7 cellular contexts compared by ENCODE assay signal in the genomic region with DNA sequence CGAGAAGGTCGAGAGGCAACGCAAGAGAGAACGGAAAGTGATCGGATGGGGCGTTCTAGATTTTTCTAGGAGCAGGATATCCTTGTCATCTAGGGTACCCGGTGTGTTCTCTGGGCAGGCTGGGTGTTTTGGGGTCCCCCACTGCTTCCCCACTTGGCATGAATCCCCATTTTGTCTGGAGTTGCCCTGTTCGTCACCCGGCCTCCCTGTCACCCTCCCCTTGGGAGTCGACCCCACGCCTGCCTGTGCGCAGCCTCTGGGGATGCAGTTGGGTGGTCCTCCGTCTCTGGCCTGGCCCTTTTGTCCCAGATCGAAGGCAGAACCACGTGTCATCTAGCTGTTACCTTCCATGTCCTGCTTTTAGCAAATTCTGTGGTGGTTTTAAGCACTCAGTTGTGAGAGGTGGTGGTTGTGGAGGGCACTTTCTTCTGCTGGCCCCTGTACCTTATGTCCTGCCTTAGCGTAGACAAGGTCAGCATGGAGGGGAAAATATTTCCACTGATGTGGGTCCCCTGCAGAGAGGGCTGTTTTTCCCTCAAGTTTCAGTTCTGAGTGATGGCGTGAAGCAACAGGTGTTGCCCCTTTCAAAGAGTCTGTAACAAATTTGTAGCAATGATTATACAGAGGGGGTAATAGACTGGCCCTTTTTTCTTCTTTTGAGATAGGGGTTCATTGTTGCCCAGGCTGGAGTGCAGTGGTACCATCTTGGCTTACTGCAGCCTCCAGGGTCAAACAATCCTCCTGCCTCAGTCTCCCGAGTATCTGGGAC.
"Had no signal": no experiment of that assay in that cellular context is flagged by ENCODE, and none has a peak within 500 bp of the region (broad histone marks: within the 10 kb centered on the region; RNA-seq: fewer than 3 reads in every experiment).

No MANE protein-coding gene starts in this region.

- H3K4me3 ChIP-seq: PC-9, SK-N-MC had no signal

- H3K27ac ChIP-seq: PC-9, SK-N-MC had no signal

- DNase-seq: cerebellar nuclear complex, NCI-H187 treated with DMSO at 0.1 percent for 48 hours, NCI-H2081 treated with DMSO at 0.1 percent for 48 hours, NCI-H748 treated with DMSO at 0.1 percent for 48 hours, SIG-M5 had no signal

- H2AFZ ChIP-seq: PC-9 had no signal

- H3K4me2 ChIP-seq: PC-9 had no signal
